ENCODE assay signal across 21 cellular contexts in genomic region chr7:151486074-151486473, GRCh38. TPM values are rescaled to one million over a fixed set of nuclear protein-coding genes. Genes with fewer than 3 reads are reported as not detected.
DNase-seq lines count a peak whose midpoint lies in the region; ATAC-seq, FAIRE-seq and TF ChIP-seq lines count a peak whose summit lies in the region.
"Had no signal": no experiment of that assay in that cellular context is flagged by ENCODE, and none has a peak within 500 bp of the region (broad histone marks: within the 10 kb centered on the region; RNA-seq: fewer than 3 reads in every experiment).

No MANE protein-coding gene starts in this region.

- intact Hi-C loops in activated CD4-positive, alpha-beta T cell treated with anti-CD3 and anti-CD28 coated beads, Interleukin-2, amount 10 ng/mL, durations not matched to agents 24 days and 14 days (cut with micrococcal nuclease) = no loop called here
- intact Hi-C loops in HCT116 (cut with micrococcal nuclease) (no loop called here), GM12878 (cut with micrococcal nuclease; ENCODE audit: unreplicated experiment) (no loop called here)

- TF ChIP-seq EP300 in GM12878 (IDR thresholded peaks at IDR 0.05; ENCODE audit: borderline replicate concordance in 1 of 2, control insufficient read depth in 1 of 2, low read depth in 2 of 2, low read length in 2 of 2) = no peak

- no peak overlapping the region for H2AFZ ChIP-seq in HCT116 (ENCODE audit: low read depth, low read length, poor library complexity, severe bottlenecking)
- H2AFZ ChIP-seq in GM12878 (ENCODE audit: control insufficient read depth, low read depth, low read length) = no peak overlapping the region
- H2AFZ ChIP-seq in osteoblast (ENCODE audit: low read length) = no peak overlapping the region

- FAIRE-seq in GM12878 (lab: Jason Lieb, UNC) = no peak
- FAIRE-seq: A204.1 had no signal

- TF ChIP-seq CTCF in HCT116 (IDR thresholded peaks at IDR 0.05 in 2 of 3, conservative IDR thresholded peaks at IDR 0.05 in 1 of 3; ENCODE audit: borderline replicate concordance in 1 of 3, insufficient read depth in 1 of 3, low read depth in 2 of 3, low read length in 2 of 3) (no peak), GM12878 (IDR thresholded peaks at IDR 0.05 in 2 of 3, conservative IDR thresholded peaks at IDR 0.05 in 1 of 3; ENCODE audit: control insufficient read depth in 2 of 3, extremely low read depth in 1 of 3, insufficient read depth in 1 of 3, low read depth in 3 of 3, low read length in 3 of 3) (no peak), osteoblast (IDR thresholded peaks at IDR 0.05; ENCODE audit: extremely low read depth, low read depth, low read length) (no peak)

- SMC1A ChIA-PET in GM12878 (lab: Charles Lee; ENCODE audit: uncharacterized antibody, unreplicated experiment) = interaction anchor here (0.6 to 2.4 kb wide), 6 partner anchors 9 to 35 kb away, joined by 4 to 8 read pairs (median 6); no protein-coding TSS in a partner anchor

- no peaks in the 10 kb centered on the region for H3K9me3 Mint-ChIP-seq in activated CD4-positive, alpha-beta T cell treated with anti-CD3 and anti-CD28 coated beads, Interleukin-2, amount 10 ng/mL, durations not matched to agents 24 days and 14 days

- POLR2A ChIA-PET in HCT116 (lab: Charles Lee) (interaction anchor here (1.0 kb wide), 1 partner anchor 9 kb away, joined by 3 read pairs; no protein-coding TSS in a partner anchor), GM12878 (lab: Charles Lee) (no interaction called here)

- ATAC-seq in HCT116 (no peak), GM12878 (no peak)

- peaks cover 15 to 42% of the 10 kb centered on the region in 2 experiments for H3K4me1 ChIP-seq in HCT116 (ENCODE audit: control insufficient read depth in 1 of 2, insufficient read depth in 2 of 2, low read length in 2 of 2)
- H3K4me1 ChIP-seq in GM12878 (ENCODE audit: control insufficient read depth, insufficient read depth, low read length) = peaks cover 23% of the 10 kb centered on the region
- H3K4me1 ChIP-seq in osteoblast (ENCODE audit: insufficient read depth, low read length) = peaks cover 14% of the 10 kb centered on the region
- H3K4me1 ChIP-seq: Caco-2 had no signal

- no peak for TF ChIP-seq RAD21 in HCT116 (IDR thresholded peaks at IDR 0.05; ENCODE audit: low read depth)
- TF ChIP-seq RAD21 in GM12878 (IDR thresholded peaks at IDR 0.05; ENCODE audit: insufficient read depth, low read depth, low read length) = no peak

- no peak overlapping the region for H3K4me3 ChIP-seq in HCT116 (replicated peaks in 1 of 2; ENCODE audit: low read depth in 1 of 2, low read length in 2 of 2)
- H3K4me3 ChIP-seq in GM12878 = no peak overlapping the region
- H3K4me3 ChIP-seq in osteoblast (ENCODE audit: insufficient read depth, low read length) = no peak overlapping the region
- H3K4me3 ChIP-seq: SK-N-MC had no signal

- WGBS in GM12878 (ENCODE audit: insufficient coverage, insufficient replicate concordance, low lambda C conversion rate, missing lambda C conversion rate) = 96% methylated on average over 3 of the region's 3 CpGs

- no peaks in the 10 kb centered on the region for H3K9me2 ChIP-seq in HCT116 (ENCODE audit: insufficient read depth)

- no peak overlapping the region for H3K27ac ChIP-seq in HCT116 (ENCODE audit: low read depth, low read length)
- H3K27ac ChIP-seq in GM12878 (ENCODE audit: control insufficient read depth, insufficient read depth) = 0 out of 2 replicates have a peak overlapping the region, but pooled peaks have one; percentile 61
- peak overlapping the region; percentile 47 for H3K27ac ChIP-seq in osteoblast (ENCODE audit: low read depth, low read length)
- H3K27ac ChIP-seq: C4-2B, SK-N-MC had no signal

- in situ Hi-C loops in GM12878 (cut with MboI) (no loop called here), G401 (cut with HindIII; ENCODE audit: low sequenced_read_pairs) (no loop called here)

- peak overlapping the region; percentile 14 for H3K27ac Mint-ChIP-seq in activated CD4-positive, alpha-beta T cell treated with anti-CD3 and anti-CD28 coated beads, Interleukin-2, amount 10 ng/mL, durations not matched to agents 24 days and 14 days

- RAD21 ChIA-PET in HCT116 (lab: Charles Lee; ENCODE audit: low non-redundant PET in 1 of 2, low total read pairs in 2 of 2, uncharacterized antibody in 2 of 2, unreplicated experiment in 2 of 2) (no interaction called here), GM12878 (lab: Charles Lee; ENCODE audit: unreplicated experiment) (interaction anchor here (1.5 kb wide), 1 partner anchor 31 kb away, joined by 4 read pairs; no protein-coding TSS in a partner anchor)

- H3K27me3 Mint-ChIP-seq in activated CD4-positive, alpha-beta T cell treated with anti-CD3 and anti-CD28 coated beads, Interleukin-2, amount 10 ng/mL, durations not matched to agents 24 days and 14 days = no peaks in the 10 kb centered on the region

- H3K36me3 ChIP-seq in HCT116 (ENCODE audit: control insufficient read depth in 1 of 2, insufficient read depth in 2 of 2, low read length in 2 of 2) = peaks cover 30 to 46% of the 10 kb centered on the region in 2 experiments
- H3K36me3 ChIP-seq in GM12878 (ENCODE audit: control insufficient read depth in 2 of 2, insufficient read depth in 2 of 2, low read length in 1 of 2) = peaks cover 31 to 61% of the 10 kb centered on the region in 2 experiments
- peaks cover 78% of the 10 kb centered on the region for H3K36me3 ChIP-seq in osteoblast (ENCODE audit: insufficient read depth, low read length)

- CTCF ChIA-PET in HCT116 (lab: Charles Lee) = no interaction called here
- CTCF ChIA-PET in GM12878 (lab: Yijun Ruan, JAX) = interaction anchor here (0.8 kb wide), 1 partner anchor 13 kb away, joined by 3 read pairs; no protein-coding TSS in a partner anchor

- H3K27me3 ChIP-seq in HCT116 (ENCODE audit: insufficient read depth, low read length) (no peaks in the 10 kb centered on the region), GM12878 (replicated peaks in 1 of 2; ENCODE audit: control insufficient read depth in 2 of 2, insufficient read depth in 2 of 2, low read length in 1 of 2) (no peaks in the 10 kb centered on the region), osteoblast (ENCODE audit: insufficient read depth, low read length) (no peaks in the 10 kb centered on the region)

- peaks cover 100% of the 10 kb centered on the region for H3K79me2 ChIP-seq in HCT116 (ENCODE audit: insufficient read depth, low read length)
- peaks cover 45% of the 10 kb centered on the region for H3K79me2 ChIP-seq in GM12878 (ENCODE audit: control insufficient read depth, insufficient read depth, low read length)
- peaks cover 94% of the 10 kb centered on the region for H3K79me2 ChIP-seq in osteoblast (ENCODE audit: insufficient read depth, low read length)

- no peak overlapping the region for H3K4me3 Mint-ChIP-seq in activated CD4-positive, alpha-beta T cell treated with anti-CD3 and anti-CD28 coated beads, Interleukin-2, amount 10 ng/mL, durations not matched to agents 24 days and 14 days

- DNase-seq in activated CD4-positive, alpha-beta T cell treated with anti-CD3 and anti-CD28 coated beads, Interleukin-2, amount 10 ng/mL, durations not matched to agents 24 days and 14 days = no peak
- no peak for DNase-seq in activated CD4-positive, alpha-beta T cell treated with anti-CD3 and anti-CD28 coated beads for 1 hour
- DNase-seq in HCT116 (ENCODE audit: low read depth, low spot score) = no peak
- no peak for DNase-seq in GM12878 (ENCODE audit: low read depth, low spot score)
- no peak for DNase-seq in osteoblast (ENCODE audit: insufficient read length, low spot score, missing footprints)
- no peak for DNase-seq in activated T-cell treated with anti-CD3 and anti-CD28 coated beads, Interleukin-2, amount 50 U/mL, for 1 hour
- DNase-seq in NCI-H1105 treated with DMSO at 0.1 percent for 48 hours (lab: John Stamatoyannopoulos, UW) = no peak
- DNase-seq in G401 (ENCODE audit: low spot score) = no peak
- DNase-seq: Caco-2, GOT3, Karpas-422, MM.1S, NCI-H1092 treated with DMSO at 0.1 percent for 48 hours, NCI-H1694, NCI-H2107, NCI-H2227 treated with DMSO at 0.1 percent for 48 hours, NCI-H524, Right ventricle myocardium superior had no signal

- no peaks in the 10 kb centered on the region for H3K9me3 ChIP-seq in HCT116 (ENCODE audit: control insufficient read depth in 1 of 2, insufficient read depth in 1 of 2, low read depth in 1 of 2, low read length in 2 of 2)
- H3K9me3 ChIP-seq in GM12878 (replicated peaks; ENCODE audit: control insufficient read depth, insufficient read depth, low read length) = no peaks in the 10 kb centered on the region
- H3K9me3 ChIP-seq in osteoblast (ENCODE audit: low read depth, low read length) = no peaks in the 10 kb centered on the region
- H3K9me3 ChIP-seq: Caco-2 had no signal

- TF ChIP-seq POLR2A in HCT116 (IDR thresholded peaks at IDR 0.05; ENCODE audit: borderline replicate concordance, extremely low read depth, insufficient read depth, insufficient read length) = no peak
- TF ChIP-seq POLR2A in GM12878 (IDR thresholded peaks at IDR 0.05; ENCODE audit: low read depth, low read length) = no peak

- H3K9ac ChIP-seq in HCT116 (ENCODE audit: low read length) (no peak overlapping the region), GM12878 (ENCODE audit: control insufficient read depth, insufficient read depth, low read length) (no peak overlapping the region)

- no peaks in the 10 kb centered on the region for H4K20me1 ChIP-seq in HCT116 (ENCODE audit: insufficient read depth)
- H4K20me1 ChIP-seq in GM12878 (ENCODE audit: control insufficient read depth, insufficient read depth) = peaks cover 3% of the 10 kb centered on the region; the same call in 1 of the 2 replicates
- peaks cover 3% of the 10 kb centered on the region for H4K20me1 ChIP-seq in osteoblast (ENCODE audit: insufficient read depth, low read length)

- H3K36me3 Mint-ChIP-seq in activated CD4-positive, alpha-beta T cell treated with anti-CD3 and anti-CD28 coated beads, Interleukin-2, amount 10 ng/mL, durations not matched to agents 24 days and 14 days (ENCODE audit: low read depth) = peaks cover 67% of the 10 kb centered on the region

- BruUV-seq in HCT116 (replicated peaks; lab: Mats Ljungman, UMichigan) (no TSS peak), GM12878 (replicated peaks; lab: Mats Ljungman, UMichigan) (no TSS peak)

- H3K4me1 Mint-ChIP-seq in activated CD4-positive, alpha-beta T cell treated with anti-CD3 and anti-CD28 coated beads, Interleukin-2, amount 10 ng/mL, durations not matched to agents 24 days and 14 days = peaks cover 30% of the 10 kb centered on the region

- H3K4me2 ChIP-seq in HCT116 (ENCODE audit: low read length) = peak overlapping the region; percentile 27; the same call in 1 of the 2 replicates
- H3K4me2 ChIP-seq in GM12878 (ENCODE audit: control insufficient read depth, insufficient read depth) = peak overlapping the region; percentile 47
- H3K4me2 ChIP-seq in osteoblast (ENCODE audit: insufficient read depth, low read length) = no peak overlapping the region

RNA-seq across cellular contexts. Expression of gene RHEB, which starts 33.6 kb away (rescaled TPM):
- 55.4 and 62.5 TPM in 2 replicates for total RNA-seq in activated CD4-positive, alpha-beta T cell treated with anti-CD3 and anti-CD28 coated beads, Interleukin-2, amount 10 ng/mL, durations not matched to agents 24 days and 14 days
- total RNA-seq in HCT116 (2021; ENCODE audit: unreplicated experiment) = 114 TPM
- 34.4 and 49.8 TPM in 2 replicates for polyA plus RNA-seq in HCT116 (2012)
- 44.0 and 53.8 TPM in 2 replicates for total RNA-seq in GM12878 (2013; cell fraction: nucleolus; rRNA removed)
- total RNA-seq in GM12878 (2014; rRNA removed) = 20.3 and 28.7 TPM in 2 replicates
- total RNA-seq in GM12878 (2014; rRNA removed; fragmentation: Illumina TruSeq; extraction: Trizol) = 36.1 and 37.3 TPM in 2 replicates
- total RNA-seq in GM12878 (2021) = 33.4 and 38.7 TPM in 2 replicates
- 17.9 TPM for polyA plus RNA-seq in GM12878 (2011; ENCODE audit: low read depth)
- polyA plus RNA-seq in GM12878 (2011; rRNA removed) = 67.8 and 115 TPM in 2 replicates
- 17.4 and 19.8 TPM in 2 replicates for polyA plus RNA-seq in GM12878 (2011; cell fraction: cytosol; rRNA removed)
- 24.3 and 30.4 TPM in 2 replicates for polyA plus RNA-seq in GM12878 (2011; cell fraction: nucleus; rRNA removed)
- polyA plus RNA-seq in GM12878 (2012) = 30.9 and 31.4 TPM in 2 replicates
- 35.9 and 55.9 TPM in 2 replicates for polyA plus RNA-seq in GM12878 (2014; fragmentation: Illumina TruSeq; extraction: Trizol)
- 1 to 10 TPM; 6.2 to 10.0 TPM for polyA plus RNA-seq in GM12878 (2014; fragmentation: Nextera tagmentation; extraction: Ambion mirVana)
- polyA plus RNA-seq in GM12878 (2014; rRNA removed) = 28.3 and 38.7 TPM in 2 replicates
- 10 to 100 TPM; 60.1 to 63.4 TPM for polyA plus RNA-seq in GM12878 (2016; fragmentation: Nextera tagmentation; extraction: Ambion mirVana)
- 12.3 and 19.7 TPM in 2 replicates for polyA minus RNA-seq in GM12878 (2011; rRNA and poly(A)+ RNA removed)
- polyA minus RNA-seq in GM12878 (2011; cell fraction: cytosol; rRNA and poly(A)+ RNA removed) = 13.5 and 17.6 TPM in 2 replicates
- polyA minus RNA-seq in GM12878 (2011; cell fraction: nucleus; rRNA and poly(A)+ RNA removed) = 11.1 and 17.7 TPM in 2 replicates
- 63.4 and 77.8 TPM in 2 replicates for total RNA-seq in osteoblast
- total RNA-seq in G401 (2014; rRNA removed; shearing (Covaris generic)) = 127 and 156 TPM in 2 replicates

RNA-seq across cellular contexts. Expression of gene CRYGN, which starts 46.1 kb away (rescaled TPM):
- not detected in 2 replicates for total RNA-seq in activated CD4-positive, alpha-beta T cell treated with anti-CD3 and anti-CD28 coated beads, Interleukin-2, amount 10 ng/mL, durations not matched to agents 24 days and 14 days
- total RNA-seq in HCT116 (2021; ENCODE audit: unreplicated experiment) = not detected
- polyA plus RNA-seq in HCT116 (2012) = not detected in 2 replicates
- 0.32 TPM in 1 of 2 replicates, not detected in the other for total RNA-seq in GM12878 (2013; cell fraction: nucleolus; rRNA removed)
- not detected in 2 replicates for total RNA-seq in GM12878 (2014; rRNA removed)
- not detected in 2 replicates for total RNA-seq in GM12878 (2014; rRNA removed; fragmentation: Illumina TruSeq; extraction: Trizol)
- not detected in 2 replicates for total RNA-seq in GM12878 (2021)
- not detected for polyA plus RNA-seq in GM12878 (2011; ENCODE audit: low read depth)
- not detected in 2 replicates for polyA plus RNA-seq in GM12878 (2011; rRNA removed)
- 0.03 TPM in 1 of 2 replicates, not detected in the other for polyA plus RNA-seq in GM12878 (2011; cell fraction: cytosol; rRNA removed)
- polyA plus RNA-seq in GM12878 (2011; cell fraction: nucleus; rRNA removed) = 0.34 and 0.44 TPM in 2 replicates
- not detected in 2 replicates for polyA plus RNA-seq in GM12878 (2012)
- not detected in 2 replicates for polyA plus RNA-seq in GM12878 (2014; fragmentation: Illumina TruSeq; extraction: Trizol)
- polyA plus RNA-seq in GM12878 (2014; fragmentation: Nextera tagmentation; extraction: Ambion mirVana) = not detected
- polyA plus RNA-seq in GM12878 (2014; rRNA removed) = not detected in 2 replicates
- polyA plus RNA-seq in GM12878 (2016; fragmentation: Nextera tagmentation; extraction: Ambion mirVana) = not detected
- not detected in 2 replicates for polyA minus RNA-seq in GM12878 (2011; rRNA and poly(A)+ RNA removed)
- polyA minus RNA-seq in GM12878 (2011; cell fraction: cytosol; rRNA and poly(A)+ RNA removed) = not detected in 2 replicates
- 0.36 TPM in 1 of 2 replicates, not detected in the other for polyA minus RNA-seq in GM12878 (2011; cell fraction: nucleus; rRNA and poly(A)+ RNA removed)
- 0.59 and 0.72 TPM in 2 replicates for total RNA-seq in osteoblast
- total RNA-seq in G401 (2014; rRNA removed; shearing (Covaris generic)) = not detected in 2 replicates
- total RNA-seq: Caco-2 had no signal
